In the genomic region with DNA sequence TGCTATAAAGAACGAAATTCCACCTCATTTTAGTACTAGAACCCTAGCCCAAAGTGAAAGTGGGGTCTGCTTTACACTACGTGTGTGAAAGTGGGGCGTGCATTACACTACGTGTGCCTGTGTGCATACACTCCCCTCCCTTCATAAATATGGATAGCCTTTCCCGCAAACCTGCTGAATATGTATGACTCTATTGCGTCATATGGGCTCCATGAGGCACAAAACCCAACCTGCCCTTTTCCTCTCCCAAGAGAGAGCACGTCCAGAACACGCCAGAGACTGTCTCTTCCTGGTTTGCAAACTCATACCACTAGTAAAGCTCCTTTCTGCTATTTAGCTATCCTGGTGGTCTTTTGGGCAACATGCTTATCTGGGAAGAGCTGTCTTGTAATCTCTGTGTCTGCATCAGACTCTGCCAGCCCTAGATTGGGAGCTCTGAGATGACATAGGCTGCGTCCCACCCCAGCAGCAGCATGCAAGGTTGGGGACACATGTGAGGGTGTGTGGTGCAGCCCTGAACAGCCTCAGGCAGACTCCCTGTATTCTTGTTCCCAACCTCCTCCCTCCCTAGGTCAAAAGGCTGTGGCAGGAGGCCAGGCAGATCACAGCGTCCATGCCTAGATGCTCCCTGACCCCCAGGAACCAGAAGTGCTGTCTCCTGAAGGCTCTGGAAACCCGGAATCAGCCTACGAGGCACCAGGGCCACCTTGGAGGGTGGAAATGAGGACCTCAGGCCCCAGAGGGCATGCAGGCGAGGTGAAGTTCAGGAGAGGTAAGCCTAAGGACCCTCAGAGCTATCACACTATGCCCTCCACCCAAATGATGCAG, we compare ENCODE assay signal across 1 cellular context.
A peak's percentile ranks its signal among the peaks of the same experiment; 100 is the strongest.
TF ChIP-seq lines count a peak whose summit lies in the region.

No MANE protein-coding gene starts in this region.

TF ChIP-seq in K562, 482 proteins besides CTCF, POLR2A, EP300 and RAD21 (continued from another document and continues in another):
- TF ChIP-seq, protein P1, sequence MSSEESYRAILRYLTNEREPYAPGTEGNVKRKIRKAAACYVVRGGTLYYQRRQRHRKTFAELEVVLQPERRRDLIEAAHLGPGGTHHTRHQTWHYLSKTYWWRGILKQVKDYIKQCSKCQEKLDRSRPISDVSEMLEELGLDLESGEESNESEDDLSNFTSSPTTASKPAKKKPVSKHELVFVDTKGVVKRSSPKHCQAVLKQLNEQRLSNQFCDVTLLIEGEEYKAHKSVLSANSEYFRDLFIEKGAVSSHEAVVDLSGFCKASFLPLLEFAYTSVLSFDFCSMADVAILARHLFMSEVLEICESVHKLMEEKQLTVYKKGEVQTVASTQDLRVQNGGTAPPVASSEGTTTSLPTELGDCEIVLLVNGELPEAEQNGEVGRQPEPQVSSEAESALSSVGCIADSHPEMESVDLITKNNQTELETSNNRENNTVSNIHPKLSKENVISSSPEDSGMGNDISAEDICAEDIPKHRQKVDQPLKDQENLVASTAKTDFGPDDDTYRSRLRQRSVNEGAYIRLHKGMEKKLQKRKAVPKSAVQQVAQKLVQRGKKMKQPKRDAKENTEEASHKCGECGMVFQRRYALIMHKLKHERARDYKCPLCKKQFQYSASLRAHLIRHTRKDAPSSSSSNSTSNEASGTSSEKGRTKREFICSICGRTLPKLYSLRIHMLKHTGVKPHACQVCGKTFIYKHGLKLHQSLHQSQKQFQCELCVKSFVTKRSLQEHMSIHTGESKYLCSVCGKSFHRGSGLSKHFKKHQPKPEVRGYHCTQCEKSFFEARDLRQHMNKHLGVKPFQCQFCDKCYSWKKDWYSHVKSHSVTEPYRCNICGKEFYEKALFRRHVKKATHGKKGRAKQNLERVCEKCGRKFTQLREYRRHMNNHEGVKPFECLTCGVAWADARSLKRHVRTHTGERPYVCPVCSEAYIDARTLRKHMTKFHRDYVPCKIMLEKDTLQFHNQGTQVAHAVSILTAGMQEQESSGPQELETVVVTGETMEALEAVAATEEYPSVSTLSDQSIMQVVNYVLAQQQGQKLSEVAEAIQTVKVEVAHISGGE (CRISPR knock-in tag; IDR thresholded peaks at IDR 0.05): peak in 1 of 3 experiments; percentile 47; a peak in 1 of 6 replicates
- no peak for TF ChIP-seq CREBBP (IDR thresholded peaks at IDR 0.05; ENCODE audit: low read depth, low read length)
- TF ChIP-seq ZNF76 (CRISPR knock-in tag; IDR thresholded peaks at IDR 0.05; ENCODE audit: borderline replicate concordance): no peak
- peak; percentile 90 for TF ChIP-seq MYC (IDR thresholded peaks at IDR 0.05; ENCODE audit: low read depth, low read length)
- no peak; the same call in 1 of the 2 replicates for TF ChIP-seq MYC (CRISPR knock-in tag; IDR thresholded peaks at IDR 0.05; ENCODE audit: borderline replicate concordance, low read depth)
- TF ChIP-seq, protein P2, sequence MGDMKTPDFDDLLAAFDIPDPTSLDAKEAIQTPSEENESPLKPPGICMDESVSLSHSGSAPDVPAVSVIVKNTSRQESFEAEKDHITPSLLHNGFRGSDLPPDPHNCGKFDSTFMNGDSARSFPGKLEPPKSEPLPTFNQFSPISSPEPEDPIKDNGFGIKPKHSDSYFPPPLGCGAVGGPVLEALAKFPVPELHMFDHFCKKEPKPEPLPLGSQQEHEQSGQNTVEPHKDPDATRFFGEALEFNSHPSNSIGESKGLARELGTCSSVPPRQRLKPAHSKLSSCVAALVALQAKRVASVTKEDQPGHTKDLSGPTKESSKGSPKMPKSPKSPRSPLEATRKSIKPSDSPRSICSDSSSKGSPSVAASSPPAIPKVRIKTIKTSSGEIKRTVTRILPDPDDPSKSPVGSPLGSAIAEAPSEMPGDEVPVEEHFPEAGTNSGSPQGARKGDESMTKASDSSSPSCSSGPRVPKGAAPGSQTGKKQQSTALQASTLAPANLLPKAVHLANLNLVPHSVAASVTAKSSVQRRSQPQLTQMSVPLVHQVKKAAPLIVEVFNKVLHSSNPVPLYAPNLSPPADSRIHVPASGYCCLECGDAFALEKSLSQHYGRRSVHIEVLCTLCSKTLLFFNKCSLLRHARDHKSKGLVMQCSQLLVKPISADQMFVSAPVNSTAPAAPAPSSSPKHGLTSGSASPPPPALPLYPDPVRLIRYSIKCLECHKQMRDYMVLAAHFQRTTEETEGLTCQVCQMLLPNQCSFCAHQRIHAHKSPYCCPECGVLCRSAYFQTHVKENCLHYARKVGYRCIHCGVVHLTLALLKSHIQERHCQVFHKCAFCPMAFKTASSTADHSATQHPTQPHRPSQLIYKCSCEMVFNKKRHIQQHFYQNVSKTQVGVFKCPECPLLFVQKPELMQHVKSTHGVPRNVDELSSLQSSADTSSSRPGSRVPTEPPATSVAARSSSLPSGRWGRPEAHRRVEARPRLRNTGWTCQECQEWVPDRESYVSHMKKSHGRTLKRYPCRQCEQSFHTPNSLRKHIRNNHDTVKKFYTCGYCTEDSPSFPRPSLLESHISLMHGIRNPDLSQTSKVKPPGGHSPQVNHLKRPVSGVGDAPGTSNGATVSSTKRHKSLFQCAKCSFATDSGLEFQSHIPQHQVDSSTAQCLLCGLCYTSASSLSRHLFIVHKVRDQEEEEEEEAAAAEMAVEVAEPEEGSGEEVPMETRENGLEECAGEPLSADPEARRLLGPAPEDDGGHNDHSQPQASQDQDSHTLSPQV (IDR thresholded peaks at IDR 0.05): no peak
- TF ChIP-seq, protein P3, sequence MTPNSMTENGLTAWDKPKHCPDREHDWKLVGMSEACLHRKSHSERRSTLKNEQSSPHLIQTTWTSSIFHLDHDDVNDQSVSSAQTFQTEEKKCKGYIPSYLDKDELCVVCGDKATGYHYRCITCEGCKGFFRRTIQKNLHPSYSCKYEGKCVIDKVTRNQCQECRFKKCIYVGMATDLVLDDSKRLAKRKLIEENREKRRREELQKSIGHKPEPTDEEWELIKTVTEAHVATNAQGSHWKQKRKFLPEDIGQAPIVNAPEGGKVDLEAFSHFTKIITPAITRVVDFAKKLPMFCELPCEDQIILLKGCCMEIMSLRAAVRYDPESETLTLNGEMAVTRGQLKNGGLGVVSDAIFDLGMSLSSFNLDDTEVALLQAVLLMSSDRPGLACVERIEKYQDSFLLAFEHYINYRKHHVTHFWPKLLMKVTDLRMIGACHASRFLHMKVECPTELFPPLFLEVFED (CRISPR knock-in tag; conservative IDR thresholded peaks at IDR 0.05): no peak
- 0 out of 2 replicates have a peak, but pooled peaks have one; percentile 15 for TF ChIP-seq MTA3 (IDR thresholded peaks at IDR 0.05; ENCODE audit: borderline replicate concordance)
- no peak for TF ChIP-seq LEF1 (IDR thresholded peaks at IDR 0.05)
- TF ChIP-seq, protein P4, sequence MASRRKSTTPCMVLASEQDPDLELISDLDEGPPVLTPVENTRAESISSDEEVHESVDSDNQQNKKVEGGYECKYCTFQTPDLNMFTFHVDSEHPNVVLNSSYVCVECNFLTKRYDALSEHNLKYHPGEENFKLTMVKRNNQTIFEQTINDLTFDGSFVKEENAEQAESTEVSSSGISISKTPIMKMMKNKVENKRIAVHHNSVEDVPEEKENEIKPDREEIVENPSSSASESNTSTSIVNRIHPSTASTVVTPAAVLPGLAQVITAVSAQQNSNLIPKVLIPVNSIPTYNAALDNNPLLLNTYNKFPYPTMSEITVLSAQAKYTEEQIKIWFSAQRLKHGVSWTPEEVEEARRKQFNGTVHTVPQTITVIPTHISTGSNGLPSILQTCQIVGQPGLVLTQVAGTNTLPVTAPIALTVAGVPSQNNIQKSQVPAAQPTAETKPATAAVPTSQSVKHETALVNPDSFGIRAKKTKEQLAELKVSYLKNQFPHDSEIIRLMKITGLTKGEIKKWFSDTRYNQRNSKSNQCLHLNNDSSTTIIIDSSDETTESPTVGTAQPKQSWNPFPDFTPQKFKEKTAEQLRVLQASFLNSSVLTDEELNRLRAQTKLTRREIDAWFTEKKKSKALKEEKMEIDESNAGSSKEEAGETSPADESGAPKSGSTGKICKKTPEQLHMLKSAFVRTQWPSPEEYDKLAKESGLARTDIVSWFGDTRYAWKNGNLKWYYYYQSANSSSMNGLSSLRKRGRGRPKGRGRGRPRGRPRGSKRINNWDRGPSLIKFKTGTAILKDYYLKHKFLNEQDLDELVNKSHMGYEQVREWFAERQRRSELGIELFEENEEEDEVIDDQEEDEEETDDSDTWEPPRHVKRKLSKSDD (conservative IDR thresholded peaks at IDR 0.05; ENCODE audit: low read length): no peak
- no peak for TF ChIP-seq ATF1 (CRISPR knock-in tag; IDR thresholded peaks at IDR 0.05)
- TF ChIP-seq ATF1 (tag; IDR thresholded peaks at IDR 0.05): peak; percentile 52; the same call in 1 of the 2 replicates
- TF ChIP-seq ZNF431 (CRISPR knock-in tag; IDR thresholded peaks at IDR 0.05): no peak
- TF ChIP-seq, protein P5, sequence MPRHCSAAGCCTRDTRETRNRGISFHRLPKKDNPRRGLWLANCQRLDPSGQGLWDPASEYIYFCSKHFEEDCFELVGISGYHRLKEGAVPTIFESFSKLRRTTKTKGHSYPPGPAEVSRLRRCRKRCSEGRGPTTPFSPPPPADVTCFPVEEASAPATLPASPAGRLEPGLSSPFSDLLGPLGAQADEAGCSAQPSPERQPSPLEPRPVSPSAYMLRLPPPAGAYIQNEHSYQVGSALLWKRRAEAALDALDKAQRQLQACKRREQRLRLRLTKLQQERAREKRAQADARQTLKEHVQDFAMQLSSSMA (CRISPR knock-in tag; IDR thresholded peaks at IDR 0.05): no peak
- no peak for TF ChIP-seq NELFE (IDR thresholded peaks at IDR 0.05; ENCODE audit: insufficient read depth, insufficient read length)
- TF ChIP-seq, protein P6, sequence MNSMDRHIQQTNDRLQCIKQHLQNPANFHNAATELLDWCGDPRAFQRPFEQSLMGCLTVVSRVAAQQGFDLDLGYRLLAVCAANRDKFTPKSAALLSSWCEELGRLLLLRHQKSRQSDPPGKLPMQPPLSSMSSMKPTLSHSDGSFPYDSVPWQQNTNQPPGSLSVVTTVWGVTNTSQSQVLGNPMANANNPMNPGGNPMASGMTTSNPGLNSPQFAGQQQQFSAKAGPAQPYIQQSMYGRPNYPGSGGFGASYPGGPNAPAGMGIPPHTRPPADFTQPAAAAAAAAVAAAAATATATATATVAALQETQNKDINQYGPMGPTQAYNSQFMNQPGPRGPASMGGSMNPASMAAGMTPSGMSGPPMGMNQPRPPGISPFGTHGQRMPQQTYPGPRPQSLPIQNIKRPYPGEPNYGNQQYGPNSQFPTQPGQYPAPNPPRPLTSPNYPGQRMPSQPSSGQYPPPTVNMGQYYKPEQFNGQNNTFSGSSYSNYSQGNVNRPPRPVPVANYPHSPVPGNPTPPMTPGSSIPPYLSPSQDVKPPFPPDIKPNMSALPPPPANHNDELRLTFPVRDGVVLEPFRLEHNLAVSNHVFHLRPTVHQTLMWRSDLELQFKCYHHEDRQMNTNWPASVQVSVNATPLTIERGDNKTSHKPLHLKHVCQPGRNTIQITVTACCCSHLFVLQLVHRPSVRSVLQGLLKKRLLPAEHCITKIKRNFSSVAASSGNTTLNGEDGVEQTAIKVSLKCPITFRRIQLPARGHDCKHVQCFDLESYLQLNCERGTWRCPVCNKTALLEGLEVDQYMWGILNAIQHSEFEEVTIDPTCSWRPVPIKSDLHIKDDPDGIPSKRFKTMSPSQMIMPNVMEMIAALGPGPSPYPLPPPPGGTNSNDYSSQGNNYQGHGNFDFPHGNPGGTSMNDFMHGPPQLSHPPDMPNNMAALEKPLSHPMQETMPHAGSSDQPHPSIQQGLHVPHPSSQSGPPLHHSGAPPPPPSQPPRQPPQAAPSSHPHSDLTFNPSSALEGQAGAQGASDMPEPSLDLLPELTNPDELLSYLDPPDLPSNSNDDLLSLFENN (IDR thresholded peaks at IDR 0.05; ENCODE audit: low read depth in 2 of 2, low read length in 2 of 2): 0 out of 4 replicates have a peak, but pooled peaks of 1 of the 2 experiments have one; percentile 41
- peak; percentile 12; the same call in 1 of the 2 replicates for TF ChIP-seq CTBP1 (IDR thresholded peaks at IDR 0.05; ENCODE audit: borderline replicate concordance)
- TF ChIP-seq ZNF165 (CRISPR knock-in tag; IDR thresholded peaks at IDR 0.05; ENCODE audit: borderline replicate concordance): no peak
- TF ChIP-seq, protein P7, sequence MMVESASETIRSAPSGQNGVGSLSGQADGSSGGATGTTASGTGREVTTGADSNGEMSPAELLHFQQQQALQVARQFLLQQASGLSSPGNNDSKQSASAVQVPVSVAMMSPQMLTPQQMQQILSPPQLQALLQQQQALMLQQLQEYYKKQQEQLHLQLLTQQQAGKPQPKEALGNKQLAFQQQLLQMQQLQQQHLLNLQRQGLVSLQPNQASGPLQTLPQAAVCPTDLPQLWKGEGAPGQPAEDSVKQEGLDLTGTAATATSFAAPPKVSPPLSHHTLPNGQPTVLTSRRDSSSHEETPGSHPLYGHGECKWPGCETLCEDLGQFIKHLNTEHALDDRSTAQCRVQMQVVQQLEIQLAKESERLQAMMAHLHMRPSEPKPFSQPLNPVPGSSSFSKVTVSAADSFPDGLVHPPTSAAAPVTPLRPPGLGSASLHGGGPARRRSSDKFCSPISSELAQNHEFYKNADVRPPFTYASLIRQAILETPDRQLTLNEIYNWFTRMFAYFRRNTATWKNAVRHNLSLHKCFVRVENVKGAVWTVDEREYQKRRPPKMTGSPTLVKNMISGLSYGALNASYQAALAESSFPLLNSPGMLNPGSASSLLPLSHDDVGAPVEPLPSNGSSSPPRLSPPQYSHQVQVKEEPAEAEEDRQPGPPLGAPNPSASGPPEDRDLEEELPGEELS (CRISPR knock-in tag; IDR thresholded peaks at IDR 0.05; ENCODE audit: borderline replicate concordance): no peak
- TF ChIP-seq, protein P8, sequence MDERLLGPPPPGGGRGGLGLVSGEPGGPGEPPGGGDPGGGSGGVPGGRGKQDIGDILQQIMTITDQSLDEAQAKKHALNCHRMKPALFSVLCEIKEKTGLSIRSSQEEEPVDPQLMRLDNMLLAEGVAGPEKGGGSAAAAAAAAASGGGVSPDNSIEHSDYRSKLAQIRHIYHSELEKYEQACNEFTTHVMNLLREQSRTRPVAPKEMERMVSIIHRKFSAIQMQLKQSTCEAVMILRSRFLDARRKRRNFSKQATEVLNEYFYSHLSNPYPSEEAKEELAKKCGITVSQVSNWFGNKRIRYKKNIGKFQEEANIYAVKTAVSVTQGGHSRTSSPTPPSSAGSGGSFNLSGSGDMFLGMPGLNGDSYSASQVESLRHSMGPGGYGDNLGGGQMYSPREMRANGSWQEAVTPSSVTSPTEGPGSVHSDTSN (CRISPR knock-in tag; IDR thresholded peaks at IDR 0.05; ENCODE audit: low read depth): no peak
- TF ChIP-seq, protein P8 (tag; conservative IDR thresholded peaks at IDR 0.05; ENCODE audit: low read depth): no peak
- no peak for TF ChIP-seq ZC3H4 (CRISPR knock-in tag; IDR thresholded peaks at IDR 0.05; ENCODE audit: borderline replicate concordance)
- TF ChIP-seq RBM17 (IDR thresholded peaks at IDR 0.05; ENCODE audit: borderline replicate concordance, low read depth, low read length): no peak
- peak; percentile 65 for TF ChIP-seq TEAD4 (IDR thresholded peaks at IDR 0.05; ENCODE audit: low read length)
- TF ChIP-seq TEAD4 (CRISPR knock-in tag; IDR thresholded peaks at IDR 0.05; ENCODE audit: borderline replicate concordance): no peak
